ENCODE assay signal across 8 cellular contexts in the genomic region with DNA sequence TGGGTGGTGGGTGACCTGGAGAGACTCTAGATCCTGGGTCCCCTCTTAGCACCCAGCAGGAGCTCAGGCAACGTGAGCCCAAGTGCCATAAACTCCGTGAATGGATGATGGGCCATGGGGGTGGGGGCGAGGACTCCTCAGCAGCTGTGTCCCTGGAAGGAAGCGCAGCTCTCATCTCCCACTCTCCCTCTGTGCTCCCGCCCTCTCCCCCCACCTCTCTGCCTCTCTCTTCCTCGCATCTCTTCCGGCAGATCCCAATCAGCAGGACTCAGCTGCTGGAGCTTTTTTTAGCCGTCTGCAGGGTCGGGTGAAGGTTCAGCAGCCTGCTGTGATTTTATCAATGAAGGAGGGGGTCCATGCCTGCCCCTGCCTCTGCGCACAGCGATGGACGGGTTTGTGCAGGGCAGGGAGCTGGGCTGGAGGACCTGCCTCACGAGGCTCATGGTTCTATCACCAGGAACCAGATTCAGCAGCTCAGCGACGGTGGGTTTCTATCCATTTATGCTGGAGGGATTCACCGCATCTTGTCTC. TPM values are rescaled to one million over a fixed set of nuclear protein-coding genes. Genes with fewer than 3 reads are reported as not detected.
A peak's percentile ranks its signal among the peaks of the same experiment; 100 is the strongest.
DNase-seq lines count a peak whose midpoint lies in the region; ATAC-seq and TF ChIP-seq lines count a peak whose summit lies in the region.

No MANE protein-coding gene starts in this region.

- H3K4me3 Mint-ChIP-seq in T-helper 17 cell: peak overlapping the region; percentile 70

- ATAC-seq in T-helper 17 cell (no peak), HG03108 (IDR thresholded peaks at IDR 0.05; ENCODE audit: unreplicated experiment) (no peak), HG03460 (IDR thresholded peaks at IDR 0.05; ENCODE audit: unreplicated experiment) (no peak), HG02840 (IDR thresholded peaks at IDR 0.05; ENCODE audit: low FRiP score, unreplicated experiment) (no peak)

- DNase-seq in GDM1 (lab: John Stamatoyannopoulos, UW) (peak; percentile 52), T-helper 17 cell (peak in 1 of 3 donors; percentile 4), fibroblast of villous mesenchyme (ENCODE audit: low read depth) (peak; percentile 42), retina (peak; percentile 80), iPS-NIHi7 (ENCODE audit: extremely low spot score) (no peak)

- no peak overlapping the region for H3K4me3 ChIP-seq in fibroblast of villous mesenchyme (ENCODE audit: low read depth, low read length)

- H3K9me3 ChIP-seq in T-helper 17 cell (ENCODE audit: control insufficient read depth, low read length, poor library complexity, severe bottlenecking): no peaks in the 10 kb centered on the region

- H3K27ac Mint-ChIP-seq in T-helper 17 cell: peak overlapping the region; percentile 100

- no peaks in the 10 kb centered on the region for H3K27me3 Mint-ChIP-seq in T-helper 17 cell

- peaks cover 74% of the 10 kb centered on the region for H3K4me1 Mint-ChIP-seq in T-helper 17 cell

- H3K36me3 Mint-ChIP-seq in T-helper 17 cell (ENCODE audit: low read depth): peaks cover 20% of the 10 kb centered on the region

- TF ChIP-seq CTCF in fibroblast of villous mesenchyme (IDR thresholded peaks at IDR 0.05; ENCODE audit: insufficient read depth, low read depth, low read length): no peak

RNA-seq across cellular contexts. Expression of gene CCR7, which starts 8.3 kb away (rescaled TPM):
- total RNA-seq in T-helper 17 cell (100 to 1,000 TPM; 165 to 182 TPM), fibroblast of villous mesenchyme (not detected in 2 replicates)

RNA-seq across cellular contexts. Expression of gene TNS4, which starts 55.5 kb away (rescaled TPM):
- total RNA-seq in T-helper 17 cell (1 to 10 TPM in 1 of 2 donors, under 1 TPM in 1; 0.77 to 1.7 TPM), fibroblast of villous mesenchyme (not detected in 2 replicates)

Comparison
In these comparisons a context has a peak if more than half of its experiments do, and no peak if none do; other contexts are left out.
1. RNA of gene CCR7, which starts 8.3 kb away (total RNA-seq): 165 to 182 TPM in T-helper 17 cell; not detected in fibroblast of villous mesenchyme; every median in the first group is over 100 times any median in the second.